In the genomic region with DNA sequence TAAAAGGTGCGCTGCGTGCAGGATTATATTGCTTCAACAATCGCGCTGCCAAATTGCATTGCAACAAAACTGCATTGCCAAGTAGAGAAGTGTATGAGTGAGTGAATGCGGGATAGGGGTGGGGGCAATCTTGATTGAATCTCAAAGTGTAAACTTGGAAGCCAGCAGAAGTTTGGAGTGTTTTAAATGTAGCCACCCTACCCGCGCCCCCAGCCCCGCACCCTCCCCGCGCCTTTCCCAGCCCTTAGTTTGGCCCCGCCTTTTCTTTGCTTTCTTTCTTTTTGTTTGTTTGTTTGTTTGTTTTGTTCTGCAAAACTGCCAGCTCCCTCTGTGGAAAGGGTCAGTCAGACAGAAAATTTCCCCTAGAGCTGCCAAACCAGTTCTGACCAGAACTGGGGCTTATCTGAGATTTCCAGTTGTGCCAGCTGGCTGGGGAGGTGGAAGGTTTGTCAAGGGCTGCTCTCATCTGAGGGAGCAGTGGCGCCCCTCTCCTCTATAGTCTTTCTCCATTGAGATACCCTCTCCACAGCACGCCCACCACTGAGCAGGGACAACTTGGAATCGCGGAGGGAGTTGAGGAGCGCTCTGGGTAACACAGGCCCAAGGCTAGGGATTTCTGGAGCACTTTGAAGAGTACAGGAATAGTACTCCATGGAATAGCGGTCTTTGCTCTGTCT, we compare ENCODE assay signal across 1 cellular context.
TF ChIP-seq lines count a peak whose summit lies in the region.

No MANE protein-coding gene starts in this region.

TF ChIP-seq in A549, 52 proteins besides CTCF, POLR2A, EP300 and RAD21 (continued from another document):
- TF ChIP-seq, protein P1, sequence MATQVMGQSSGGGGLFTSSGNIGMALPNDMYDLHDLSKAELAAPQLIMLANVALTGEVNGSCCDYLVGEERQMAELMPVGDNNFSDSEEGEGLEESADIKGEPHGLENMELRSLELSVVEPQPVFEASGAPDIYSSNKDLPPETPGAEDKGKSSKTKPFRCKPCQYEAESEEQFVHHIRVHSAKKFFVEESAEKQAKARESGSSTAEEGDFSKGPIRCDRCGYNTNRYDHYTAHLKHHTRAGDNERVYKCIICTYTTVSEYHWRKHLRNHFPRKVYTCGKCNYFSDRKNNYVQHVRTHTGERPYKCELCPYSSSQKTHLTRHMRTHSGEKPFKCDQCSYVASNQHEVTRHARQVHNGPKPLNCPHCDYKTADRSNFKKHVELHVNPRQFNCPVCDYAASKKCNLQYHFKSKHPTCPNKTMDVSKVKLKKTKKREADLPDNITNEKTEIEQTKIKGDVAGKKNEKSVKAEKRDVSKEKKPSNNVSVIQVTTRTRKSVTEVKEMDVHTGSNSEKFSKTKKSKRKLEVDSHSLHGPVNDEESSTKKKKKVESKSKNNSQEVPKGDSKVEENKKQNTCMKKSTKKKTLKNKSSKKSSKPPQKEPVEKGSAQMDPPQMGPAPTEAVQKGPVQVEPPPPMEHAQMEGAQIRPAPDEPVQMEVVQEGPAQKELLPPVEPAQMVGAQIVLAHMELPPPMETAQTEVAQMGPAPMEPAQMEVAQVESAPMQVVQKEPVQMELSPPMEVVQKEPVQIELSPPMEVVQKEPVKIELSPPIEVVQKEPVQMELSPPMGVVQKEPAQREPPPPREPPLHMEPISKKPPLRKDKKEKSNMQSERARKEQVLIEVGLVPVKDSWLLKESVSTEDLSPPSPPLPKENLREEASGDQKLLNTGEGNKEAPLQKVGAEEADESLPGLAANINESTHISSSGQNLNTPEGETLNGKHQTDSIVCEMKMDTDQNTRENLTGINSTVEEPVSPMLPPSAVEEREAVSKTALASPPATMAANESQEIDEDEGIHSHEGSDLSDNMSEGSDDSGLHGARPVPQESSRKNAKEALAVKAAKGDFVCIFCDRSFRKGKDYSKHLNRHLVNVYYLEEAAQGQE (IDR thresholded peaks at IDR 0.05) = no peak
- TF ChIP-seq, protein P2, sequence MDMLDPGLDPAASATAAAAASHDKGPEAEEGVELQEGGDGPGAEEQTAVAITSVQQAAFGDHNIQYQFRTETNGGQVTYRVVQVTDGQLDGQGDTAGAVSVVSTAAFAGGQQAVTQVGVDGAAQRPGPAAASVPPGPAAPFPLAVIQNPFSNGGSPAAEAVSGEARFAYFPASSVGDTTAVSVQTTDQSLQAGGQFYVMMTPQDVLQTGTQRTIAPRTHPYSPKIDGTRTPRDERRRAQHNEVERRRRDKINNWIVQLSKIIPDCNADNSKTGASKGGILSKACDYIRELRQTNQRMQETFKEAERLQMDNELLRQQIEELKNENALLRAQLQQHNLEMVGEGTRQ (IDR thresholded peaks at IDR 0.05) = no peak
- TF ChIP-seq CEBPB (IDR thresholded peaks at IDR 0.05) = no peak
- TF ChIP-seq, protein P3, sequence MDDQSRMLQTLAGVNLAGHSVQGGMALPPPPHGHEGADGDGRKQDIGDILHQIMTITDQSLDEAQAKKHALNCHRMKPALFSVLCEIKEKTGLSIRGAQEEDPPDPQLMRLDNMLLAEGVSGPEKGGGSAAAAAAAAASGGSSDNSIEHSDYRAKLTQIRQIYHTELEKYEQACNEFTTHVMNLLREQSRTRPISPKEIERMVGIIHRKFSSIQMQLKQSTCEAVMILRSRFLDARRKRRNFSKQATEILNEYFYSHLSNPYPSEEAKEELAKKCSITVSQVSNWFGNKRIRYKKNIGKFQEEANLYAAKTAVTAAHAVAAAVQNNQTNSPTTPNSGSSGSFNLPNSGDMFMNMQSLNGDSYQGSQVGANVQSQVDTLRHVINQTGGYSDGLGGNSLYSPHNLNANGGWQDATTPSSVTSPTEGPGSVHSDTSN (IDR thresholded peaks at IDR 0.05) = no peak
- no peak for TF ChIP-seq SMC3 (IDR thresholded peaks at IDR 0.05)
- no peak for TF ChIP-seq MYC (IDR thresholded peaks at IDR 0.05; ENCODE audit: borderline replicate concordance, low read length)
- TF ChIP-seq SREBF2 (IDR thresholded peaks at IDR 0.05) = no peak
- no peak for TF ChIP-seq KDM1A (IDR thresholded peaks at IDR 0.05; ENCODE audit: low read depth)
